ENCODE assay signal across 10 cellular contexts in the genomic region with DNA sequence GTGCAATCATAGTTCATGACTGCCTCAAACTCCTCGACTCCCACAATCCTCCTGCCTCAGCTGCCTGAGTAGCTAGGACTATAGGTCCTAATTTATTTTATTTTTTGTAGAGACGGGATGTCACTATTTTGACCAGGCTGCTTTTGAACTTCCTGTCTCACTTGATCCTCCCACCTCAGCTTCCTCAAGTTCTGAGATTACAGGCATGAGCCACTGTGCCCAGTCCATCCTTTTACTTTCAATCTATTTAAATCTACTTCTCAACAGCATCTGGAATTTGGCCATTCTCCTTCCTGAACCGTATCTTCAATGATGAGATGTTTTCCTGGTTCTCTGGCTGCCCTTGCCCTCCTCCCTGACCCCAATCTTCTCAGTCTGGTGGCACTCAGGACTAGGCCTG. TPM values are rescaled to one million over a fixed set of nuclear protein-coding genes. Genes with fewer than 3 reads are reported as not detected.
DNase-seq lines count a peak whose midpoint lies in the region; ATAC-seq and TF ChIP-seq lines count a peak whose summit lies in the region.
"Had no signal": no experiment of that assay in that cellular context is flagged by ENCODE, and none has a peak within 500 bp of the region (broad histone marks: within the 10 kb centered on the region; RNA-seq: fewer than 3 reads in every experiment).

No MANE protein-coding gene starts in this region.

- peaks cover 38% of the 10 kb centered on the region for H3K79me2 ChIP-seq in PC-3 (ENCODE audit: low read length)

- no peak for ATAC-seq in PC-3
- no peak for ATAC-seq in stimulated activated effector memory CD8-positive, alpha-beta T cell treated with anti-CD3 and anti-CD28 coated beads, Interleukin-12 subunit alpha, Interleukin-12 subunit beta, amount 100 ng/mL, for 72 hours

- H3K27me3 ChIP-seq in PC-3 (ENCODE audit: low read length) (no peaks in the 10 kb centered on the region), dorsolateral prefrontal cortex (peaks cover 0 to 8% (median 0%) of the 10 kb centered on the region in 45 donors), A673 (replicated peaks; ENCODE audit: insufficient read depth, low read depth, low read length, poor library complexity) (no peaks in the 10 kb centered on the region)
- H3K27me3 ChIP-seq: SJSA1, vagina had no signal

- DNase-seq in activated CD4-positive, alpha-beta T cell treated with anti-CD3 and anti-CD28 coated beads, Interleukin-2, amount 10 ng/mL, durations not matched to agents 24 days and 14 days = no peak
- DNase-seq in activated CD4-positive, alpha-beta T cell treated with anti-CD3 and anti-CD28 coated beads for 4 hours = no peak
- DNase-seq in PC-3 (no peak), dorsolateral prefrontal cortex (no peak), NCI-H146 (lab: John Stamatoyannopoulos, UW) (no peak), GF-D8 (lab: John Stamatoyannopoulos, UW) (no peak), A673 (ENCODE audit: low spot score) (no peak)
- DNase-seq in stimulated activated effector memory CD8-positive, alpha-beta T cell treated with anti-CD3 and anti-CD28 coated beads, Interleukin-12 subunit alpha, Interleukin-12 subunit beta, amount 100 ng/mL, for 72 hours (ENCODE audit: low spot score in 2 of 2) = no peak

- peak overlapping the region; percentile 88 for H3K27ac Mint-ChIP-seq in activated CD4-positive, alpha-beta T cell treated with anti-CD3 and anti-CD28 coated beads, Interleukin-2, amount 10 ng/mL, durations not matched to agents 24 days and 14 days
- peak overlapping the region; percentile 94 for H3K27ac Mint-ChIP-seq in stimulated activated effector memory CD8-positive, alpha-beta T cell treated with anti-CD3 and anti-CD28 coated beads, Interleukin-12 subunit alpha, Interleukin-12 subunit beta, amount 100 ng/mL, for 72 hours

- POLR2A ChIA-PET in PC-3 (lab: Charles Lee; ENCODE audit: unreplicated experiment) (no interaction called here), A673 (lab: Charles Lee; ENCODE audit: low non-redundant PET) (interaction anchor here (0.8 kb wide), 1 partner anchor 24 kb away, joined by 7 read pairs; no protein-coding TSS in a partner anchor)

- H3K4me3 ChIP-seq in PC-3 (ENCODE audit: low read length) (peak overlapping the region; percentile 83), dorsolateral prefrontal cortex (peak overlapping the region in 26 of 59 donors; percentile 3 to 88 (median 75)), A673 (ENCODE audit: low read depth, low read length, poor library complexity, severe bottlenecking) (no peak overlapping the region)
- H3K4me3 ChIP-seq: SJSA1 had no signal

- H3K27ac ChIP-seq in PC-3 (ENCODE audit: low read length) (no peak overlapping the region), dorsolateral prefrontal cortex (peak overlapping the region in 32 of 59 donors; percentile 4 to 76 (median 40)), A673 (ENCODE audit: low read depth, low read length, poor library complexity, severe bottlenecking) (no peak overlapping the region)
- H3K27ac ChIP-seq: SJSA1, vagina had no signal

- peak overlapping the region; percentile 86 for H3K4me3 Mint-ChIP-seq in activated CD4-positive, alpha-beta T cell treated with anti-CD3 and anti-CD28 coated beads, Interleukin-2, amount 10 ng/mL, durations not matched to agents 24 days and 14 days
- peak overlapping the region; percentile 89 for H3K4me3 Mint-ChIP-seq in stimulated activated effector memory CD8-positive, alpha-beta T cell treated with anti-CD3 and anti-CD28 coated beads, Interleukin-12 subunit alpha, Interleukin-12 subunit beta, amount 100 ng/mL, for 72 hours

- peak overlapping the region; percentile 100 for H3K4me2 ChIP-seq in PC-3 (ENCODE audit: low read length)

- H3K4me1 Mint-ChIP-seq in activated CD4-positive, alpha-beta T cell treated with anti-CD3 and anti-CD28 coated beads, Interleukin-2, amount 10 ng/mL, durations not matched to agents 24 days and 14 days = peaks cover 33% of the 10 kb centered on the region
- H3K4me1 Mint-ChIP-seq in stimulated activated effector memory CD8-positive, alpha-beta T cell treated with anti-CD3 and anti-CD28 coated beads, Interleukin-12 subunit alpha, Interleukin-12 subunit beta, amount 100 ng/mL, for 72 hours = peaks cover 29% of the 10 kb centered on the region

- H3K9ac ChIP-seq in PC-3 (ENCODE audit: low read length) = peak overlapping the region; percentile 96; the same call in 1 of the 2 replicates

- CTCF ChIA-PET in PC-3 (lab: Charles Lee) (no interaction called here), A673 (lab: Charles Lee) (interaction anchor here (0.8 kb wide), 1 partner anchor 101 kb away, joined by 3 read pairs; the partner anchor contains the start of gene RNF224)

- H2AFZ ChIP-seq in PC-3 (ENCODE audit: low read length) = 0 out of 2 replicates have a peak overlapping the region, but pooled peaks have one; percentile 54

- no peaks in the 10 kb centered on the region for H3K9me3 Mint-ChIP-seq in activated CD4-positive, alpha-beta T cell treated with anti-CD3 and anti-CD28 coated beads, Interleukin-2, amount 10 ng/mL, durations not matched to agents 24 days and 14 days
- H3K9me3 Mint-ChIP-seq in stimulated activated effector memory CD8-positive, alpha-beta T cell treated with anti-CD3 and anti-CD28 coated beads, Interleukin-12 subunit alpha, Interleukin-12 subunit beta, amount 100 ng/mL, for 72 hours = no peaks in the 10 kb centered on the region

- TF ChIP-seq CTCF in PC-3 (conservative IDR thresholded peaks at IDR 0.05; ENCODE audit: low read depth, low read length) (no peak), dorsolateral prefrontal cortex (IDR thresholded peaks at IDR 0.05 in 54 of 56, conservative IDR thresholded peaks at IDR 0.05 in 2 of 56; ENCODE audit: low read depth in 1 of 56, partially characterized antibody in 56 of 56) (no peak), A673 (conservative IDR thresholded peaks at IDR 0.05; ENCODE audit: low read depth, low read length) (no peak)

- H3K4me1 ChIP-seq in PC-3 (ENCODE audit: insufficient read depth, low read length) (peaks cover 10% of the 10 kb centered on the region; the same call in 1 of the 2 replicates), A673 (ENCODE audit: insufficient read depth, low read length, poor library complexity, severe bottlenecking) (peaks cover 13% of the 10 kb centered on the region)

- H3K9me3 ChIP-seq in PC-3 (ENCODE audit: low read length) = no peaks in the 10 kb centered on the region
- H3K9me3 ChIP-seq in A673 (ENCODE audit: low read depth, low read length, poor library complexity, severe bottlenecking) = peaks cover 9% of the 10 kb centered on the region
- H3K9me3 ChIP-seq: vagina had no signal

- H3K36me3 Mint-ChIP-seq in activated CD4-positive, alpha-beta T cell treated with anti-CD3 and anti-CD28 coated beads, Interleukin-2, amount 10 ng/mL, durations not matched to agents 24 days and 14 days (ENCODE audit: low read depth) = peaks cover 7% of the 10 kb centered on the region
- peaks cover 8% of the 10 kb centered on the region for H3K36me3 Mint-ChIP-seq in stimulated activated effector memory CD8-positive, alpha-beta T cell treated with anti-CD3 and anti-CD28 coated beads, Interleukin-12 subunit alpha, Interleukin-12 subunit beta, amount 100 ng/mL, for 72 hours

- no peaks in the 10 kb centered on the region for H3K9me2 ChIP-seq in PC-3 (replicated peaks; ENCODE audit: low read length)

- no TSS peak for BruUV-seq in PC-3 (replicated peaks; lab: Mats Ljungman, UMichigan)
- no TSS peak for BruUV-seq in A673 (replicated peaks; lab: Mats Ljungman, UMichigan)

- intact Hi-C loops in activated CD4-positive, alpha-beta T cell treated with anti-CD3 and anti-CD28 coated beads, Interleukin-2, amount 10 ng/mL, durations not matched to agents 24 days and 14 days (cut with micrococcal nuclease) = loop anchor here (5.0 kb wide), 2 partner anchors 46 to 79 kb away; partner anchors contain the start of genes LRRC26, NPDC1 and TMEM210
- intact Hi-C loops in PC-3 (cut with micrococcal nuclease) (no loop called here), dorsolateral prefrontal cortex (cut with DNase I) (loop anchor here in 1 of 2 donors (5.0 kb wide), 1 partner anchor 61 kb away; the partner anchor contains the start of genes ANAPC2 and SSNA1), A673 (cut with micrococcal nuclease; ENCODE audit: unreplicated experiment) (no loop called here)

- no peaks in the 10 kb centered on the region for H3F3A ChIP-seq in PC-3 (ENCODE audit: low read length, unreplicated experiment)

- H3K36me3 ChIP-seq in PC-3 (ENCODE audit: low read depth, low read length) (no peaks in the 10 kb centered on the region), A673 (ENCODE audit: insufficient read depth, low read length, poor library complexity, severe bottlenecking) (no peaks in the 10 kb centered on the region)
- H3K36me3 ChIP-seq: SJSA1, vagina had no signal

- H3K27me3 Mint-ChIP-seq in activated CD4-positive, alpha-beta T cell treated with anti-CD3 and anti-CD28 coated beads, Interleukin-2, amount 10 ng/mL, durations not matched to agents 24 days and 14 days = no peaks in the 10 kb centered on the region

- no peaks in the 10 kb centered on the region for H4K20me1 ChIP-seq in PC-3 (ENCODE audit: low read length)

RNA-seq across cellular contexts. Expression of gene GRIN1, which starts 12.2 kb away (rescaled TPM):
- 0.07 TPM in 1 of 2 replicates, not detected in the other for total RNA-seq in activated CD4-positive, alpha-beta T cell treated with anti-CD3 and anti-CD28 coated beads, Interleukin-2, amount 10 ng/mL, durations not matched to agents 24 days and 14 days
- total RNA-seq in PC-3 (2014; rRNA removed) (0.11 TPM in 1 of 2 replicates, not detected in the other), dorsolateral prefrontal cortex (100 to 1,000 TPM; 175 to 937 (median 565) TPM), A673 (2021) (0.17 and 0.52 TPM in 2 replicates)
- total RNA-seq: SJSA1 had no signal

RNA-seq across cellular contexts. Expression of gene DPP7, which starts 12.3 kb away (rescaled TPM):
- total RNA-seq in activated CD4-positive, alpha-beta T cell treated with anti-CD3 and anti-CD28 coated beads, Interleukin-2, amount 10 ng/mL, durations not matched to agents 24 days and 14 days = 365 and 375 TPM in 2 replicates
- total RNA-seq in PC-3 (2014; rRNA removed) (101 and 103 TPM in 2 replicates), dorsolateral prefrontal cortex (100 to 1,000 TPM; 156 to 315 (median 208) TPM), A673 (2021) (120 and 122 TPM in 2 replicates)

RNA-seq across cellular contexts. Expression of gene MAN1B1, which starts 40.0 kb away (rescaled TPM):
- total RNA-seq in activated CD4-positive, alpha-beta T cell treated with anti-CD3 and anti-CD28 coated beads, Interleukin-2, amount 10 ng/mL, durations not matched to agents 24 days and 14 days = 49.7 and 50.1 TPM in 2 replicates
- total RNA-seq in PC-3 (2014; rRNA removed) (65.5 and 71.6 TPM in 2 replicates), dorsolateral prefrontal cortex (10 to 100 TPM; 37.7 to 75.2 (median 55.6) TPM), A673 (2021) (48.6 and 54.9 TPM in 2 replicates)

RNA-seq across cellular contexts. Expression of gene LRRC26, which starts 43.1 kb away (rescaled TPM):
- not detected in 2 replicates for total RNA-seq in activated CD4-positive, alpha-beta T cell treated with anti-CD3 and anti-CD28 coated beads, Interleukin-2, amount 10 ng/mL, durations not matched to agents 24 days and 14 days
- 0.40 and 2.0 TPM in 2 replicates for total RNA-seq in PC-3 (2014; rRNA removed)
- 1 to 10 TPM in 8 of 120 experiments, under 1 TPM in 23, not detected in 89; 0.42 to 1.4 (median 0.75) TPM for total RNA-seq in dorsolateral prefrontal cortex
- total RNA-seq in A673 (2021) = not detected in 2 replicates
- total RNA-seq: SJSA1, vagina had no signal

RNA-seq across cellular contexts. Expression of gene TMEM210, which starts 45.1 kb away (rescaled TPM):
- total RNA-seq in activated CD4-positive, alpha-beta T cell treated with anti-CD3 and anti-CD28 coated beads, Interleukin-2, amount 10 ng/mL, durations not matched to agents 24 days and 14 days = not detected in 2 replicates
- total RNA-seq in PC-3 (2014; rRNA removed) (not detected in 2 replicates), dorsolateral prefrontal cortex (not detected), A673 (2021) (not detected in 2 replicates)
- total RNA-seq: SJSA1, vagina had no signal

Comparison
In these comparisons a context has a peak if more than half of its experiments do, and no peak if none do; other contexts are left out.
1. H3K27ac ChIP-seq: peak in dorsolateral prefrontal cortex (32 of 59); none in PC-3 (single experiment) and A673 (single experiment).
2. RNA of gene GRIN1, which starts 12.2 kb away (total RNA-seq): 175 to 937 TPM in dorsolateral prefrontal cortex; 0.17 to 0.52 TPM in A673, 0.11 TPM in PC-3 and 0.07 TPM in activated CD4-positive, alpha-beta T cell treated with anti-CD3 and anti-CD28 coated beads, Interleukin-2, amount 10 ng/mL, durations not matched to agents 24 days and 14 days; every median in the first group is over 100 times any median in the second.